ENCODE assay signal across 29 cellular contexts in genomic region chr9:134914501-134914834, GRCh38. TPM values are rescaled to one million over a fixed set of nuclear protein-coding genes. Genes with fewer than 3 reads are reported as not detected.
"Had no signal": no experiment of that assay in that cellular context is flagged by ENCODE, and none has a peak within 500 bp of the region (broad histone marks: within the 10 kb centered on the region; RNA-seq: fewer than 3 reads in every experiment).

No MANE protein-coding gene starts in this region.

- H3K4me3 ChIP-seq: esophagus squamous epithelium, hepatocyte, tibial nerve, uterus had no signal

- H3K27ac ChIP-seq: brain microvascular endothelial cell, epithelial cell of prostate, esophagus squamous epithelium, hepatocyte, tibial nerve, uterus had no signal

- H3K4me2 ChIP-seq: hepatocyte had no signal

- H3K4me1 Mint-ChIP-seq: activated CD4-positive, alpha-beta T cell treated with anti-CD3 and anti-CD28 coated beads, Interleukin-2, amount 10 ng/mL, durations not matched to agents 24 days and 14 days had no signal

- ATAC-seq: left cardiac atrium, right cardiac atrium had no signal

- H3K4me3 Mint-ChIP-seq: activated CD4-positive, alpha-beta memory T cell treated with anti-CD3 and anti-CD28 coated beads for 36 hours; activated CD4-positive, alpha-beta T cell treated with anti-CD3 and anti-CD28 coated beads, Interleukin-2, amount 10 ng/mL, durations not matched to agents 24 days and 14 days; naive B cell had no signal

- H3K4me1 ChIP-seq: esophagus squamous epithelium, tibial nerve, uterus had no signal

- H3K27me3 ChIP-seq: brain microvascular endothelial cell, hepatocyte, uterus had no signal

- H3K9me3 ChIP-seq: uterus had no signal

- H3K27ac Mint-ChIP-seq: activated CD4-positive, alpha-beta memory T cell treated with anti-CD3 and anti-CD28 coated beads for 36 hours; activated CD4-positive, alpha-beta T cell treated with anti-CD3 and anti-CD28 coated beads, Interleukin-2, amount 10 ng/mL, durations not matched to agents 24 days and 14 days; naive B cell had no signal

- DNase-seq: activated CD4-positive, alpha-beta memory T cell treated with anti-CD3 and anti-CD28 coated beads for 36 hours; activated CD4-positive, alpha-beta T cell treated with anti-CD3 and anti-CD28 coated beads, Interleukin-2, amount 10 ng/mL, durations not matched to agents 24 days and 14 days; activated CD4-positive, CD25-positive, alpha-beta regulatory T cell treated with anti-CD3 and anti-CD28 coated beads, Interleukin-2, amount 50 U/mL, for 72 hours; activated CD8-positive, alpha-beta memory T cell treated with anti-CD3 and anti-CD28 coated beads, Interleukin-2, amount 50 U/mL, for 4 hours; activated gamma-delta T cell treated with Interleukin-2 at 50 U/mL for 16 hours; activated naive CD4-positive, alpha-beta T cell treated with anti-CD3 and anti-CD28 coated beads, Interleukin-2, amount 50 U/mL, for 16 hours; activated T-cell treated with anti-CD3 and anti-CD28 coated beads, Interleukin-2, amount 50 U/mL, for 1 hour; amniotic stem cell; brain microvascular endothelial cell; caudate nucleus; effector CD4-positive, alpha-beta T cell; esophagus squamous epithelium; foreskin melanocyte; glutamatergic neuron; left cardiac atrium; mammary epithelial cell; naive B cell; spleen; stimulated activated naive CD4-positive, alpha-beta T cell treated with Interleukin-2 at 50 U/mL for 16 hours; uterus had no signal

- H3K36me3 ChIP-seq: brain microvascular endothelial cell, esophagus squamous epithelium, tibial nerve, uterus had no signal

- H3K36me3 Mint-ChIP-seq: activated CD4-positive, alpha-beta memory T cell treated with anti-CD3 and anti-CD28 coated beads for 36 hours had no signal

RNA-seq across cellular contexts. Expression of gene FCN1, which starts 3.2 kb away (rescaled TPM):
- total RNA-seq: activated CD4-positive, alpha-beta memory T cell treated with anti-CD3 and anti-CD28 coated beads for 36 hours; activated CD4-positive, alpha-beta T cell treated with anti-CD3 and anti-CD28 coated beads, Interleukin-2, amount 10 ng/mL, durations not matched to agents 24 days and 14 days; activated CD8-positive, alpha-beta memory T cell treated with anti-CD3 and anti-CD28 coated beads for 36 hours; astrocyte; chondrocyte; hepatocyte; mammary epithelial cell; T-helper 1 cell treated with Interleukin-12 subunit alpha and Interleukin-12 subunit beta and Interleukin-4 antibody, amounts not matched to agents 30 ng/mL and 1 ng/mL, for 36 hours had no signal

RNA-seq across cellular contexts. Expression of gene FCN2, which starts 33.9 kb away (rescaled TPM):
- total RNA-seq: activated CD4-positive, alpha-beta memory T cell treated with anti-CD3 and anti-CD28 coated beads for 36 hours; activated CD4-positive, alpha-beta T cell treated with anti-CD3 and anti-CD28 coated beads, Interleukin-2, amount 10 ng/mL, durations not matched to agents 24 days and 14 days; activated CD8-positive, alpha-beta memory T cell treated with anti-CD3 and anti-CD28 coated beads for 36 hours; astrocyte; chondrocyte; esophagus squamous epithelium; hepatocyte; mammary epithelial cell; right cardiac atrium; T-helper 1 cell treated with Interleukin-12 subunit alpha and Interleukin-12 subunit beta and Interleukin-4 antibody, amounts not matched to agents 30 ng/mL and 1 ng/mL, for 36 hours; temporal lobe had no signal
